ENCODE assay signal across 1 cellular context in genomic region chr16:17638134-17638533, GRCh38.
TF ChIP-seq lines count a peak whose summit lies in the region.

No MANE protein-coding gene starts in this region.

TF ChIP-seq in GM23338, 12 proteins besides CTCF, POLR2A, EP300 and RAD21:
- TF ChIP-seq ZNF462 (CRISPR knock-in tag; IDR thresholded peaks at IDR 0.05): no peak
- no peak for TF ChIP-seq CREB1 (CRISPR knock-in tag; IDR thresholded peaks at IDR 0.05; ENCODE audit: low read depth)
